Comparison of ENCODE assay signal across 13 cellular contexts in genomic region chr3:43742935-43743334, GRCh38. TPM values are rescaled to one million over a fixed set of nuclear protein-coding genes. Genes with fewer than 3 reads are reported as not detected.
DNase-seq lines count a peak whose midpoint lies in the region; ATAC-seq and TF ChIP-seq lines count a peak whose summit lies in the region.
"Had no signal": no experiment of that assay in that cellular context is flagged by ENCODE, and none has a peak within 500 bp of the region (broad histone marks: within the 10 kb centered on the region; RNA-seq: fewer than 3 reads in every experiment).

No MANE protein-coding gene starts in this region.

- H2BK15ac ChIP-seq in mesenchymal stem cell (ENCODE audit: low read depth, poor library complexity, severe bottlenecking), result no peak overlapping the region

- H3K9me2 ChIP-seq in Loucy (replicated peaks; ENCODE audit: low read depth, low read length), result no peaks in the 10 kb centered on the region

- no peak overlapping the region for H4K8ac ChIP-seq in mesenchymal stem cell (ENCODE audit: low read length)

- H3K27ac ChIP-seq in mesenchymal stem cell (ENCODE audit: low read length, poor library complexity, severe bottlenecking), result no peak overlapping the region
- no peak overlapping the region for H3K27ac ChIP-seq in CD4-positive, alpha-beta T cell (ENCODE audit: low read depth, low read length)

- H2AFZ ChIP-seq in Loucy (ENCODE audit: low read length) (no peak overlapping the region), mesenchymal stem cell (ENCODE audit: low read depth, low read length) (no peak overlapping the region)

- no peak for DNase-seq in AG09319 (ENCODE audit: extremely low read depth, low read depth)
- peak; percentile 86 for DNase-seq in dermis blood vessel endothelial cell
- peak; percentile 29 for DNase-seq in mesenchymal stem cell
- no peak for DNase-seq in cerebellar cortex (ENCODE audit: low spot score)
- no peak for DNase-seq in CD4-positive, alpha-beta T cell
- no peak for DNase-seq in NCI-H1694 (lab: John Stamatoyannopoulos, UW)
- DNase-seq in T-helper 17 cell, result no peak
- DNase-seq: activated naive CD8-positive, alpha-beta T cell treated with anti-CD3 and anti-CD28 coated beads, Interleukin-2, amount 10 ng/mL, durations not matched to agents 7 days and 5 days; NK-92 treated with Interleukin-12 subunit alpha and Interleukin-12 subunit beta, amount 100 ng/mL, for 24 hours; occipital lobe; T-helper 2 cell had no signal

- POLR2A ChIA-PET in CD4-positive, alpha-beta T cell (lab: Charles Lee), result no interaction called here

- no peak overlapping the region for H3K4ac ChIP-seq in mesenchymal stem cell (ENCODE audit: low read depth in 1 of 2, low read length in 2 of 2)

- H3K18ac ChIP-seq in mesenchymal stem cell (ENCODE audit: low read depth in 1 of 2, low read length in 2 of 2), result no peak overlapping the region

- H2BK12ac ChIP-seq in mesenchymal stem cell (ENCODE audit: low read length in 2 of 2), result no peak overlapping the region

- ATAC-seq in CD4-positive, alpha-beta T cell (ENCODE audit: poor library complexity), result no peak
- no peak for ATAC-seq in T-helper 17 cell
- ATAC-seq: CD8-positive, alpha-beta T cell had no signal

- intact Hi-C loops in CD4-positive, alpha-beta T cell (cut with DNase I, micrococcal nuclease), result no loop called here

- H3K27me3 ChIP-seq in Loucy (ENCODE audit: insufficient read depth, low read length, poor library complexity, severe bottlenecking) (no peaks in the 10 kb centered on the region), mesenchymal stem cell (ENCODE audit: control insufficient read depth in 1 of 2, insufficient read depth in 1 of 2, low read length in 2 of 2) (no peaks in the 10 kb centered on the region)
- no peaks in the 10 kb centered on the region for H3K27me3 ChIP-seq in CD4-positive, alpha-beta T cell (ENCODE audit: control insufficient read depth, insufficient read depth, low read length)

- no peaks in the 10 kb centered on the region for H3K27me3 Mint-ChIP-seq in CD4-positive, alpha-beta T cell
- H3K27me3 Mint-ChIP-seq in T-helper 17 cell, result no peaks in the 10 kb centered on the region
- H3K27me3 Mint-ChIP-seq: activated naive CD8-positive, alpha-beta T cell treated with anti-CD3 and anti-CD28 coated beads, Interleukin-2, amount 10 ng/mL, durations not matched to agents 7 days and 5 days had no signal

- H3F3A ChIP-seq in Loucy (ENCODE audit: low read depth), result no peaks in the 10 kb centered on the region

- no peak overlapping the region for H3K4me2 ChIP-seq in Loucy (ENCODE audit: low read depth, low read length, poor library complexity, severe bottlenecking)
- H3K4me2 ChIP-seq in mesenchymal stem cell (ENCODE audit: low read length, poor library complexity, severe bottlenecking), result no peak overlapping the region

- H4K91ac ChIP-seq in mesenchymal stem cell (ENCODE audit: low read length), result no peak overlapping the region

- no peak overlapping the region for H2BK120ac ChIP-seq in mesenchymal stem cell (ENCODE audit: low read depth, low read length)

- 74% methylated on average over 4 of the region's 4 CpGs for WGBS in mesenchymal stem cell

- H3K4me3 ChIP-seq in Loucy (ENCODE audit: low read length, poor library complexity, severe bottlenecking), result no peak overlapping the region
- no peak overlapping the region for H3K4me3 ChIP-seq in mesenchymal stem cell (ENCODE audit: insufficient read depth in 1 of 2, low read depth in 1 of 2, low read length in 2 of 2)

- no peak overlapping the region for H3K27ac Mint-ChIP-seq in CD4-positive, alpha-beta T cell
- no peak overlapping the region for H3K27ac Mint-ChIP-seq in T-helper 17 cell
- H3K27ac Mint-ChIP-seq: activated naive CD8-positive, alpha-beta T cell treated with anti-CD3 and anti-CD28 coated beads, Interleukin-2, amount 10 ng/mL, durations not matched to agents 7 days and 5 days; CD8-positive, alpha-beta T cell had no signal

- H3K79me1 ChIP-seq in mesenchymal stem cell (replicated peaks; ENCODE audit: low read length, poor library complexity, severe bottlenecking), result no peaks in the 10 kb centered on the region

- CTCF ChIA-PET in CD4-positive, alpha-beta T cell (lab: Charles Lee), result interaction anchor here (0.9 kb wide), 1 partner anchor 76 kb away, joined by 3 read pairs; no protein-coding TSS in a partner anchor

- H3K79me2 ChIP-seq in Loucy (ENCODE audit: insufficient read depth, low read length), result no peaks in the 10 kb centered on the region

- H3K9me3 Mint-ChIP-seq in CD4-positive, alpha-beta T cell, result peaks cover 2% of the 10 kb centered on the region

- no peaks in the 10 kb centered on the region for H3K9me3 ChIP-seq in Loucy (ENCODE audit: insufficient read depth, low read depth, low read length)
- H3K9me3 ChIP-seq in mesenchymal stem cell (ENCODE audit: control insufficient read depth, low read length), result peaks cover 12% of the 10 kb centered on the region
- H3K9me3 ChIP-seq in CD4-positive, alpha-beta T cell (ENCODE audit: control insufficient read depth, low read length), result peaks cover 8% of the 10 kb centered on the region
- H3K9me3 ChIP-seq in T-helper 17 cell (ENCODE audit: control insufficient read depth, low read length, poor library complexity, severe bottlenecking), result no peaks in the 10 kb centered on the region

- no peaks in the 10 kb centered on the region for H3K36me3 ChIP-seq in Loucy (ENCODE audit: insufficient read depth, low read length)
- H3K36me3 ChIP-seq in mesenchymal stem cell (ENCODE audit: control insufficient read depth in 1 of 2, insufficient read depth in 2 of 2, low read depth in 1 of 2, low read length in 2 of 2), result no peaks in the 10 kb centered on the region

- TF ChIP-seq CTCF in AG09319 (IDR thresholded peaks at IDR 0.05; ENCODE audit: low read depth, low read length) (peak; percentile 15), Loucy (conservative IDR thresholded peaks at IDR 0.05; ENCODE audit: low read length) (peak; percentile 49)
- no peak for TF ChIP-seq CTCF in CD4-positive, alpha-beta T cell (IDR thresholded peaks at IDR 0.05)

- H3K9ac ChIP-seq in Loucy (ENCODE audit: low read depth, low read length, poor library complexity, severe bottlenecking), result no peak overlapping the region
- H3K9ac ChIP-seq in mesenchymal stem cell (ENCODE audit: low read length), result peak overlapping the region; percentile 13

- H3K14ac ChIP-seq in mesenchymal stem cell (ENCODE audit: low read length in 2 of 2), result no peak overlapping the region

- H2BK5ac ChIP-seq in mesenchymal stem cell (ENCODE audit: low read depth, low read length, poor library complexity, severe bottlenecking), result no peak overlapping the region

- H2AK5ac ChIP-seq in mesenchymal stem cell (ENCODE audit: low read length, severe bottlenecking), result no peak overlapping the region

- no peaks in the 10 kb centered on the region for H3K4me1 Mint-ChIP-seq in CD4-positive, alpha-beta T cell (ENCODE audit: low read depth)
- H3K4me1 Mint-ChIP-seq in T-helper 17 cell, result no peaks in the 10 kb centered on the region
- H3K4me1 Mint-ChIP-seq: activated naive CD8-positive, alpha-beta T cell treated with anti-CD3 and anti-CD28 coated beads, Interleukin-2, amount 10 ng/mL, durations not matched to agents 7 days and 5 days had no signal

- H3K4me1 ChIP-seq in Loucy (ENCODE audit: insufficient read depth, low read length, poor library complexity, severe bottlenecking) (no peaks in the 10 kb centered on the region), mesenchymal stem cell (ENCODE audit: control insufficient read depth, insufficient read depth, low read depth, low read length) (peaks cover 5% of the 10 kb centered on the region)

- H3K23ac ChIP-seq in mesenchymal stem cell (ENCODE audit: low read length in 2 of 2), result no peak overlapping the region

- no peak overlapping the region for H3K4me3 Mint-ChIP-seq in CD4-positive, alpha-beta T cell
- no peak overlapping the region for H3K4me3 Mint-ChIP-seq in T-helper 17 cell
- H3K4me3 Mint-ChIP-seq: activated naive CD8-positive, alpha-beta T cell treated with anti-CD3 and anti-CD28 coated beads, Interleukin-2, amount 10 ng/mL, durations not matched to agents 7 days and 5 days; CD8-positive, alpha-beta T cell had no signal

- H3K36me3 Mint-ChIP-seq in CD4-positive, alpha-beta T cell (ENCODE audit: low read depth), result no peaks in the 10 kb centered on the region
- H3K36me3 Mint-ChIP-seq in T-helper 17 cell (ENCODE audit: low read depth), result peaks cover 5% of the 10 kb centered on the region
- H3K36me3 Mint-ChIP-seq: activated naive CD8-positive, alpha-beta T cell treated with anti-CD3 and anti-CD28 coated beads, Interleukin-2, amount 10 ng/mL, durations not matched to agents 7 days and 5 days; CD8-positive, alpha-beta T cell had no signal

- no peaks in the 10 kb centered on the region for H4K20me1 ChIP-seq in Loucy (ENCODE audit: insufficient read depth, low read length, poor library complexity, severe bottlenecking)

RNA-seq across cellular contexts. Expression of gene ABHD5, which starts 52.2 kb away (rescaled TPM):
- total RNA-seq in dermis blood vessel endothelial cell, result 26.5 and 28.9 TPM in 2 replicates
- polyA plus RNA-seq in mesenchymal stem cell (2013, experiment 1 of 2), result 11.5 TPM
- 11.7 TPM for polyA plus RNA-seq in mesenchymal stem cell (2013, experiment 2 of 2)
- total RNA-seq in CD4-positive, alpha-beta T cell, result 1 to 10 TPM; 6.4 to 9.3 TPM
- total RNA-seq in T-helper 17 cell, result 10 to 100 TPM; 11.3 to 16.5 TPM

Comparison
In these comparisons a context has a peak if more than half of its experiments do, and no peak if none do; other contexts are left out.
1. DNase-seq: peak in dermis blood vessel endothelial cell (single experiment) and mesenchymal stem cell (single experiment); none in AG09319 (single experiment), cerebellar cortex (single experiment), CD4-positive, alpha-beta T cell (0 of 10), NCI-H1694 (single experiment) and T-helper 17 cell (0 of 3).